ENCODE assay signal across 18 cellular contexts in the genomic region with DNA sequence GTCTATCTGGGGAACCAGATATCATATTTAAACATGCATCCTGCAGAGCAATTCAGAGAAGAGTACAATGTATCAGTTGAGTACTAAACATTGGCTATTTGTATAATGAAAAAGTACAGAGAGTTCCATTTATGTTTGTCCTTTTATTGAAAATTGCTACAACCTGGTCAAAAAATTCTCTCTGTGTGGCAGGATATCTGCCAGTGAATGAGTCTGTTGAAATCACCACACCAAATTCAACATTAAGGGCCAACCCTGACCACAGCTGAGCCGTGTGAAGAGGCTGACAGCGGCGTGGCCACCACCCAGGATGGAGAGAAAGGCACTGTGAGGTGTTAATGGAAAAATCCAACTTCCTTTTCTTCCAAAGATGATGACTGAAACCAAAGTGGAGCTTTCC.
"Had no signal": no experiment of that assay in that cellular context is flagged by ENCODE, and none has a peak within 500 bp of the region (broad histone marks: within the 10 kb centered on the region; RNA-seq: fewer than 3 reads in every experiment).

No MANE protein-coding gene starts in this region.

- H3K9me3 ChIP-seq: lower lobe of right lung, pancreas, upper lobe of left lung had no signal

- DNase-seq: activated B cell treated with CpG ODN at 0.5 μM for 24 hours; activated CD4-positive, alpha-beta T cell treated with anti-CD3 and anti-CD28 coated beads, Interleukin-2, amount 10 ng/mL, durations not matched to agents 24 days and 14 days; activated CD8-positive, alpha-beta memory T cell treated with anti-CD3 and anti-CD28 coated beads for 24 hours; amniotic stem cell; endodermal cell; erythroblast; foreskin fibroblast; islet precursor cell; lower lobe of right lung; naive B cell; pancreas; stimulated activated CD4-positive, alpha-beta T cell treated with anti-CD3 and anti-CD28 coated beads, Interleukin-2, amount 100 ng/mL, for 24 hours; stimulated activated naive CD4-positive, alpha-beta T cell; substantia nigra had no signal

- H3K36me3 ChIP-seq: lower lobe of right lung, pancreas, upper lobe of left lung had no signal

- H3K4me1 ChIP-seq: lower lobe of right lung, pancreas, upper lobe of left lung had no signal

- H3K27ac ChIP-seq: lower lobe of right lung, pancreas, upper lobe of left lung had no signal

- ATAC-seq: activated naive CD4-positive, alpha-beta T cell treated with anti-CD3 and anti-CD28 coated beads, Interleukin-2, amount 50 U/mL, for 72 hours; activated T-helper 17 cell treated with anti-CD3 and anti-CD28 coated beads, Interleukin-2, amount 50 U/mL, for 72 hours; lower lobe of right lung; pancreas; SK-N-SH treated with all-trans-retinoic acid at 6 μM for 48 hours had no signal

- H3K4me3 ChIP-seq: lower lobe of right lung, pancreas, upper lobe of left lung had no signal

- H3K27me3 ChIP-seq: pancreas, upper lobe of left lung had no signal
